In genomic region chr13:93344048-93344447, GRCh38 we compare ENCODE assay signal across 1 cellular context.
TF ChIP-seq lines count a peak whose summit lies in the region.

No MANE protein-coding gene starts in this region.

TF ChIP-seq in K562, 482 proteins besides CTCF, POLR2A, EP300 and RAD21 (continued from another document):
- TF ChIP-seq E4F1 (CRISPR knock-in tag; IDR thresholded peaks at IDR 0.05; ENCODE audit: borderline replicate concordance), result no peak
- TF ChIP-seq ETV5 (CRISPR knock-in tag; IDR thresholded peaks at IDR 0.05; ENCODE audit: low read depth), result no peak
- TF ChIP-seq SMARCA4 (IDR thresholded peaks at IDR 0.05), result no peak
- no peak for TF ChIP-seq CREB3 (tag; conservative IDR thresholded peaks at IDR 0.05; ENCODE audit: low read depth)
- TF ChIP-seq MAZ (CRISPR knock-in tag; conservative IDR thresholded peaks at IDR 0.05 in 1 of 2, IDR thresholded peaks at IDR 0.05 in 1 of 2), result no peak
- no peak for TF ChIP-seq CHD7 (IDR thresholded peaks at IDR 0.05; ENCODE audit: low read depth, low read length)
